ENCODE assay signal across 12 cellular contexts in the genomic region with DNA sequence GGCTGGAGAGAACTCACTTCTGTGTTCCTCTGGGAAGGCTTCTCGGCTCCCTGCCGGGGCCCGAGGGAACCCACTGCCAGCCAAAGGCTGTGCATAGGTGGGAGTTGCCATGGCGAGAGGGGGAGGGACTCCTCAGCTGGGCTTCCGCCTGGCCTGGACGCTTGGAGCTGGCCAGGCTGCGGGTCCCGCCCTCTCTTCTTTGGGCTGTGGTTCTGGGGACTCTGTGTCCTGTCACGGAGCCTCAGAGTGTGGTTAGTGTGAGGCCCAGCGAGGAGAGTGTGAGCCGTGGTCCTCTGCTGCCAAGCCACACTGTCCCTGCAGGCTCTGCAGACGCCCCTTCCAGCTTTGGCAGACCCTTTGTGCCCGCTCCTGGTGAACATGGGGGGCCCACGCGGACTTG.
DNase-seq lines count a peak whose midpoint lies in the region; ATAC-seq and TF ChIP-seq lines count a peak whose summit lies in the region.
"Had no signal": no experiment of that assay in that cellular context is flagged by ENCODE, and none has a peak within 500 bp of the region (broad histone marks: within the 10 kb centered on the region; RNA-seq: fewer than 3 reads in every experiment).

No MANE protein-coding gene starts in this region.

- TF ChIP-seq POLR2A in thyroid gland (IDR thresholded peaks at IDR 0.05): no peak

- TF ChIP-seq CTCF in VCaP (conservative IDR thresholded peaks at IDR 0.05) (no peak), cardiac muscle cell (IDR thresholded peaks at IDR 0.05; ENCODE audit: low read depth, low read length) (no peak), thyroid gland (IDR thresholded peaks at IDR 0.05) (no peak)

- H3K4me1 ChIP-seq in cardiac muscle cell (ENCODE audit: low read depth) (peaks cover 5% of the 10 kb centered on the region), mucosa of rectum (ENCODE audit: control insufficient read depth in 2 of 2, insufficient read depth in 2 of 2, low read length in 2 of 2) (peaks cover 0 to 11% of the 10 kb centered on the region in 2 donors), thyroid gland (no peaks in the 10 kb centered on the region)

- intact Hi-C loops in thyroid gland (cut with DNase I): no loop called here

- DNase-seq in cardiac muscle cell (ENCODE audit: low read depth in 1 of 2, low spot score in 1 of 2) (peak; percentile 63 to 65), thyroid gland (peak; percentile 48 to 50), NCI-H2081 (lab: John Stamatoyannopoulos, UW) (no peak), NCI-H748 treated with DMSO at 0.1 percent for 48 hours (lab: John Stamatoyannopoulos, UW) (no peak), NCI-H446 treated with DMSO at 0.1 percent for 48 hours (lab: John Stamatoyannopoulos, UW) (no peak)
- DNase-seq: DMS 273 treated with DMSO at 0.1 percent for 48 hours, NCI-H226, SIG-M5 had no signal

- H3K9me3 ChIP-seq in cardiac muscle cell (ENCODE audit: low read depth) (no peaks in the 10 kb centered on the region), mucosa of rectum (ENCODE audit: control insufficient read depth in 2 of 2, low read length in 2 of 2) (no peaks in the 10 kb centered on the region), thyroid gland (no peaks in the 10 kb centered on the region)

- H3K27ac ChIP-seq in VCaP (peak overlapping the region; percentile 3; the same call in 1 of the 2 replicates), cardiac muscle cell (no peak overlapping the region), mucosa of rectum (ENCODE audit: low read depth in 2 of 2, low read length in 2 of 2) (peak overlapping the region; percentile 23 to 72), thyroid gland (no peak overlapping the region)

- H3K27me3 ChIP-seq in cardiac muscle cell (no peaks in the 10 kb centered on the region), mucosa of rectum (ENCODE audit: control insufficient read depth in 2 of 2, insufficient read depth in 2 of 2, low read length in 2 of 2) (no peaks in the 10 kb centered on the region), thyroid gland (no peaks in the 10 kb centered on the region)

- H3K4me3 ChIP-seq in cardiac muscle cell (no peak overlapping the region), mucosa of rectum (ENCODE audit: low read length in 2 of 2) (peak overlapping the region; percentile 31 to 36), thyroid gland (replicated peaks in 1 of 3) (no peak overlapping the region)
- H3K4me3 ChIP-seq: GM12878 had no signal

- no peak for ATAC-seq in GM21723 (IDR thresholded peaks at IDR 0.05; ENCODE audit: unreplicated experiment)
- ATAC-seq: GM12878 had no signal

- WGBS in thyroid gland, 2 donors: 57 to 83% methylated on average over 4 to 7 of the region's 15 CpGs

- peak overlapping the region in 1 of 2 donors; percentile 66 for H3K9ac ChIP-seq in mucosa of rectum (ENCODE audit: low read depth in 1 of 2, low read length in 2 of 2)

- H3K36me3 ChIP-seq in cardiac muscle cell: no peaks in the 10 kb centered on the region
- no peaks in the 10 kb centered on the region for H3K36me3 ChIP-seq in mucosa of rectum (ENCODE audit: control insufficient read depth in 2 of 2, insufficient read depth in 2 of 2, low read length in 2 of 2)
- no peaks in the 10 kb centered on the region for H3K36me3 ChIP-seq in thyroid gland

Comparison
In these comparisons a context has a peak if more than half of its experiments do, and no peak if none do; other contexts are left out.
1. H3K27ac ChIP-seq: peak in VCaP (single experiment) and mucosa of rectum (2 of 2); none in cardiac muscle cell (single experiment) and thyroid gland (0 of 3).
2. DNase-seq: peak in cardiac muscle cell (2 of 2) and thyroid gland (2 of 2); none in NCI-H2081 (0 of 2), NCI-H748 treated with DMSO at 0.1 percent for 48 hours (single experiment) and NCI-H446 treated with DMSO at 0.1 percent for 48 hours (single experiment).
3. H3K4me3 ChIP-seq: peak in mucosa of rectum (2 of 2); none in cardiac muscle cell (single experiment) and thyroid gland (0 of 3).